8 cellular contexts compared by ENCODE assay signal in genomic region chr16:28218109-28218508, GRCh38. TPM values are rescaled to one million over a fixed set of nuclear protein-coding genes. Genes with fewer than 3 reads are reported as not detected.
A peak's percentile ranks its signal among the peaks of the same experiment; 100 is the strongest.
DNase-seq lines count a peak whose midpoint lies in the region; ATAC-seq and TF ChIP-seq lines count a peak whose summit lies in the region.

No MANE protein-coding gene starts in this region.

- peak; percentile 78 for TF ChIP-seq CTCF in GM10266 (IDR thresholded peaks at IDR 0.05; ENCODE audit: control insufficient read depth, insufficient read depth, low read depth, missing control alignments)
- peak; percentile 71 for TF ChIP-seq CTCF in endodermal cell (conservative IDR thresholded peaks at IDR 0.05)
- peak; percentile 53 for TF ChIP-seq CTCF in retinal pigment epithelial cell (conservative IDR thresholded peaks at IDR 0.05; ENCODE audit: low read depth, low read length)

- ATAC-seq in activated CD4-positive, CD25-positive, alpha-beta regulatory T cell treated with anti-CD3 and anti-CD28 coated beads, Interleukin-2, amount 50 U/mL, for 24 hours = peak; percentile 97 to 100

- 92 to 93% methylated on average over 3 to 4 of the region's 4 CpGs for WGBS in endodermal cell (ENCODE audit: insufficient coverage in 1 of 2, insufficient read length in 1 of 2), 2 experiments

- no peak for TF ChIP-seq EP300 in Ishikawa (IDR thresholded peaks at IDR 0.05; ENCODE audit: borderline replicate concordance)

- H3K27me3 ChIP-seq in endodermal cell (ENCODE audit: control insufficient read depth, insufficient read depth, low read length, poor library complexity, severe bottlenecking) = no peaks in the 10 kb centered on the region

- no peaks in the 10 kb centered on the region for H3K9me3 Mint-ChIP-seq in endodermal cell

- no peak overlapping the region for H3K27ac ChIP-seq in endodermal cell (ENCODE audit: low read depth, low read length)

- H3K9ac ChIP-seq in endodermal cell (ENCODE audit: extremely low read depth, low read length, poor library complexity, severe bottlenecking) = no peak overlapping the region

- H3K4me3 ChIP-seq in endodermal cell (ENCODE audit: low read length) (no peak overlapping the region), retinal pigment epithelial cell (ENCODE audit: low read length) (no peak overlapping the region)

- H3K36me3 Mint-ChIP-seq in endodermal cell (ENCODE audit: low read depth) = no peaks in the 10 kb centered on the region

- peak; percentile 45; the same call in 1 of the 2 replicates for TF ChIP-seq RAD21 in Ishikawa (IDR thresholded peaks at IDR 0.05; ENCODE audit: low read depth)

- H3K27ac Mint-ChIP-seq in endodermal cell = no peak overlapping the region

- H3K27me3 Mint-ChIP-seq in endodermal cell (ENCODE audit: insufficient read depth) = no peaks in the 10 kb centered on the region

- no peak overlapping the region for H3K4me3 Mint-ChIP-seq in endodermal cell

- no peaks in the 10 kb centered on the region for H3K9me3 ChIP-seq in endodermal cell (ENCODE audit: control insufficient read depth, low read length)

- DNase-seq in GM10266 (ENCODE audit: extremely low spot score) (peak; percentile 67), endodermal cell (peak; percentile 76), retinal pigment epithelial cell (ENCODE audit: low read depth) (no peak), OCI-M2 (lab: John Stamatoyannopoulos, UW; ENCODE audit: unreplicated experiment) (no peak), NCI-H187 treated with DMSO at 0.1 percent for 48 hours (lab: John Stamatoyannopoulos, UW) (no peak), cortex of kidney (lab: John Stamatoyannopoulos, UW) (no peak)

- no peaks in the 10 kb centered on the region for H3K4me1 Mint-ChIP-seq in endodermal cell

- H3K4me1 ChIP-seq in endodermal cell (ENCODE audit: control insufficient read depth, insufficient read depth, low read length) = no peaks in the 10 kb centered on the region

- H3K36me3 ChIP-seq in endodermal cell (ENCODE audit: control insufficient read depth, insufficient read depth, low read length) = no peaks in the 10 kb centered on the region

TF ChIP-seq in Ishikawa, 13 proteins besides CTCF, POLR2A, EP300 and RAD21:
- no peak for TF ChIP-seq ZBTB7A (IDR thresholded peaks at IDR 0.05; ENCODE audit: low read depth)
- no peak for TF ChIP-seq TAF1 (IDR thresholded peaks at IDR 0.05; ENCODE audit: low read depth)
- TF ChIP-seq CREB1 (IDR thresholded peaks at IDR 0.05; ENCODE audit: low read depth) = no peak

RNA-seq across cellular contexts. Expression of gene XPO6, which starts 6.3 kb away (rescaled TPM):
- total RNA-seq in endodermal cell = 10 to 100 TPM; 84.7 to 92.4 TPM
- polyA plus RNA-seq in endodermal cell (2013, experiment 1 of 2) = 79.6 TPM
- polyA plus RNA-seq in endodermal cell (2013, experiment 2 of 2) = 78.4 TPM

Comparison
In these comparisons a context has a peak if more than half of its experiments do, and no peak if none do; other contexts are left out.
1. DNase-seq: peak in GM10266 (single experiment) and endodermal cell (single experiment); none in retinal pigment epithelial cell (single experiment), OCI-M2 (single experiment), NCI-H187 treated with DMSO at 0.1 percent for 48 hours (single experiment) and cortex of kidney (single experiment).
2. Peak in every context shown above with its lines, with median percentiles within 50 percentile points of each other: CTCF ChIP-seq.